ENCODE assay signal across 31 cellular contexts in genomic region chr5:61827445-61827975, GRCh38.
"Had no signal": no experiment of that assay in that cellular context is flagged by ENCODE, and none has a peak within 500 bp of the region (broad histone marks: within the 10 kb centered on the region; RNA-seq: fewer than 3 reads in every experiment).

No MANE protein-coding gene starts in this region.

- DNase-seq: activated B cell treated with CpG ODN at 0.5 μM for 24 hours; activated CD4-positive, alpha-beta memory T cell treated with anti-CD3 and anti-CD28 coated beads for 36 hours; activated CD4-positive, alpha-beta T cell treated with anti-CD3 and anti-CD28 coated beads for 36 hours; activated CD4-positive, alpha-beta T cell treated with anti-CD3 and anti-CD28 coated beads, Interleukin-2, amount 10 ng/mL, durations not matched to agents 24 days and 14 days; activated CD4-positive, CD25-positive, alpha-beta regulatory T cell treated with anti-CD3 and anti-CD28 coated beads, Interleukin-2, amount 50 U/mL, for 72 hours; activated CD8-positive, alpha-beta memory T cell treated with anti-CD3 and anti-CD28 coated beads, Interleukin-2, amount 10 ng/mL, durations not matched to agents 7 days and 5 days; activated CD8-positive, alpha-beta memory T cell treated with anti-CD3 and anti-CD28 coated beads, Interleukin-2, amount 50 U/mL, for 4 hours; activated CD8-positive, alpha-beta T cell treated with anti-CD3 and anti-CD28 coated beads, Interleukin-2, amount 10 ng/mL, durations not matched to agents 7 days and 5 days; activated effector memory CD4-positive, alpha-beta T cell treated with anti-CD3 and anti-CD28 coated beads, Interleukin-2, amount 50 U/mL, for 16 hours; activated naive CD4-positive, alpha-beta T cell treated with anti-CD3 and anti-CD28 coated beads for 36 hours; activated naive CD8-positive, alpha-beta T cell treated with anti-CD3 and anti-CD28 coated beads for 36 hours; activated naive CD8-positive, alpha-beta T cell treated with anti-CD3 and anti-CD28 coated beads, Interleukin-2, amount 50 U/mL, for 24 hours; activated T-cell treated with anti-CD3 and anti-CD28 coated beads, Interleukin-2, amount 50 U/mL, for 1 hour; activated T-cell treated with anti-CD3 and anti-CD28 coated beads, Interleukin-2, amount 50 U/mL, for 48 hours; amniotic stem cell; anterior cingulate cortex; central memory CD4-positive, alpha-beta T cell; cerebellar nuclear complex; colonic mucosa; effector CD8-positive, alpha-beta T cell; foreskin keratinocyte; gastrocnemius medialis; glutamatergic neuron; heart left ventricle; T-helper 1 cell; T-helper 17 cell; T1000; WERI-Rb-1 had no signal

- H3K27me3 ChIP-seq: breast epithelium, cardiac muscle cell, colonic mucosa, foreskin keratinocyte, gastrocnemius medialis, heart left ventricle had no signal

- H3K4me1 ChIP-seq: breast epithelium, colonic mucosa, foreskin keratinocyte, gastrocnemius medialis, heart left ventricle had no signal

- H3K9me3 ChIP-seq: breast epithelium, colonic mucosa, gastrocnemius medialis, heart left ventricle had no signal

- H3K36me3 ChIP-seq: breast epithelium, cardiac muscle cell, colonic mucosa, gastrocnemius medialis, heart left ventricle, WERI-Rb-1 had no signal

- H3K27ac ChIP-seq: breast epithelium, cardiac muscle cell, colonic mucosa, epithelial cell of prostate, foreskin keratinocyte, gastrocnemius medialis, heart left ventricle, WERI-Rb-1 had no signal

- ATAC-seq: activated CD4-positive, alpha-beta T cell treated with anti-CD3 and anti-CD28 coated beads for 36 hours; activated CD8-positive, alpha-beta memory T cell treated with anti-CD3 and anti-CD28 coated beads, Interleukin-2, amount 10 ng/mL, durations not matched to agents 7 days and 5 days; activated CD8-positive, alpha-beta T cell treated with anti-CD3 and anti-CD28 coated beads, Interleukin-2, amount 10 ng/mL, durations not matched to agents 7 days and 5 days; activated naive CD8-positive, alpha-beta T cell treated with anti-CD3 and anti-CD28 coated beads, Interleukin-2, amount 50 U/mL, for 24 hours; foreskin keratinocyte; gastrocnemius medialis; heart left ventricle; T-helper 17 cell had no signal

- H3K4me3 ChIP-seq: breast epithelium, cardiac muscle cell, colonic mucosa, gastrocnemius medialis, heart left ventricle had no signal
